Comparison of ENCODE assay signal across 8 cellular contexts in the genomic region with DNA sequence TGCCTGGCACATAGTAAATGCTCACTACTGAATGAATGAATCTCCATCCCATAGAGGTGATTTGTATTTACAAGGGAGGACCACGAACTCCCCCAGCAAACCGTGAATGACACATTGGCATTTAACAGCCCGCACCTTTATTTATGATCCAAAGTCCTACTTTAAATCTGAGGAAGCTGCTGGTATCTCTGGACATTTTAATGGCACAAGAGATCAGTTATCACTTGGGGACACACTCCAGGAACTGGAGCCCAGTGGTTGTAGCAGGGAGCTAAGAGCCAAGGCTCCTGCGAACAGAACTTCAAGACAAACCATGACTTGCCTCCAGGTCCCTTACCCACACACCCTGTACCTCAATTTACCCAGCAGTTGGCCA. TPM values are rescaled to one million over a fixed set of nuclear protein-coding genes. Genes with fewer than 3 reads are reported as not detected.
DNase-seq lines count a peak whose midpoint lies in the region; ATAC-seq and TF ChIP-seq lines count a peak whose summit lies in the region.

No MANE protein-coding gene starts in this region.

- no peaks in the 10 kb centered on the region for H3K9me3 Mint-ChIP-seq in neural crest cell

- H3K27me3 Mint-ChIP-seq in neural crest cell (ENCODE audit: low read depth): no peaks in the 10 kb centered on the region

- no peaks in the 10 kb centered on the region for H3K36me3 ChIP-seq in BLaER1 treated with 17β-estradiol and CSF1 and Interleukin-3, amounts not matched to agents 10 nM and 100 nM

- H4K20me1 ChIP-seq in BLaER1 treated with 17β-estradiol and CSF1 and Interleukin-3, amounts not matched to agents 10 nM and 100 nM: peaks cover 0 to 12% (median 0%) of the 10 kb centered on the region in 11 experiments; a peak in 4 of 22 replicates

- no peak overlapping the region for H3K27ac Mint-ChIP-seq in neural crest cell (ENCODE audit: unreplicated experiment)

- DNase-seq in NB4 (ENCODE audit: low read depth) (no peak), dorsolateral prefrontal cortex (no peak), neural crest cell (ENCODE audit: low read depth, low spot score) (no peak), GM19238 (ENCODE audit: insufficient read length, low spot score) (no peak), NCI-H446 treated with DMSO at 0.1 percent for 48 hours (lab: John Stamatoyannopoulos, UW) (no peak)
- DNase-seq in stimulated activated CD4-positive, alpha-beta T cell treated with anti-CD3 and anti-CD28 coated beads, Interleukin-12 subunit alpha, Interleukin-12 subunit beta, amount 100 ng/mL, for 4 hours: no peak

- intact Hi-C loops in dorsolateral prefrontal cortex (cut with DNase I): no loop called here

- H3K4me3 ChIP-seq in BLaER1 treated with 17β-estradiol and CSF1 and Interleukin-3, amounts not matched to agents 10 nM and 100 nM: peak overlapping the region; percentile 81 to 95 (median 91)
- H3K4me3 ChIP-seq in NB4 (ENCODE audit: low read depth, low read length) (peak overlapping the region; percentile 62), dorsolateral prefrontal cortex (peak overlapping the region in 58 of 59 donors; percentile 64 to 93 (median 80))

- H3K4me1 Mint-ChIP-seq in neural crest cell: peaks cover 51% of the 10 kb centered on the region

- H3K9me3 ChIP-seq in BLaER1 treated with 17β-estradiol and CSF1 and Interleukin-3, amounts not matched to agents 10 nM and 100 nM (replicated peaks in 1 of 11): no peaks in the 10 kb centered on the region

- H3K4me3 Mint-ChIP-seq in neural crest cell: peak overlapping the region; percentile 97

- TF ChIP-seq CTCF in NB4 (IDR thresholded peaks at IDR 0.05; ENCODE audit: low read depth, low read length) (no peak), dorsolateral prefrontal cortex (IDR thresholded peaks at IDR 0.05 in 54 of 56, conservative IDR thresholded peaks at IDR 0.05 in 2 of 56; ENCODE audit: low read depth in 1 of 56, partially characterized antibody in 56 of 56) (no peak), neural crest cell (conservative IDR thresholded peaks at IDR 0.05) (no peak)

- peaks cover 21 to 51% (median 37%) of the 10 kb centered on the region in 10 experiments for H3K4me1 ChIP-seq in BLaER1 treated with 17β-estradiol and CSF1 and Interleukin-3, amounts not matched to agents 10 nM and 100 nM

- H3K27ac ChIP-seq in BLaER1 treated with 17β-estradiol and CSF1 and Interleukin-3, amounts not matched to agents 10 nM and 100 nM: peak overlapping the region in 1 of 11 experiments; percentile 80; a peak in 1 of 22 replicates
- peak overlapping the region in 47 of 59 donors; percentile 22 to 93 (median 77) for H3K27ac ChIP-seq in dorsolateral prefrontal cortex

- H3K9ac ChIP-seq in BLaER1 treated with 17β-estradiol and CSF1 and Interleukin-3, amounts not matched to agents 10 nM and 100 nM: peak overlapping the region; percentile 87 to 94 (median 91); a peak in 19 of 22 replicates

- no peak for ATAC-seq in GM19463 (IDR thresholded peaks at IDR 0.05; ENCODE audit: unreplicated experiment)

- peak overlapping the region; percentile 93 to 100 (median 99) for H3K4me2 ChIP-seq in BLaER1 treated with 17β-estradiol and CSF1 and Interleukin-3, amounts not matched to agents 10 nM and 100 nM

- H3K27me3 ChIP-seq in BLaER1 treated with 17β-estradiol and CSF1 and Interleukin-3, amounts not matched to agents 10 nM and 100 nM: no peaks in the 10 kb centered on the region
- no peaks in the 10 kb centered on the region for H3K27me3 ChIP-seq in dorsolateral prefrontal cortex

- TF ChIP-seq POLR2A in NB4 (IDR thresholded peaks at IDR 0.05; ENCODE audit: extremely low read depth, insufficient read length): no peak

- H3K36me3 Mint-ChIP-seq in neural crest cell (ENCODE audit: low read depth): no peaks in the 10 kb centered on the region

RNA-seq across cellular contexts. Expression of a gene that starts 1.2 kb away (rescaled TPM):
- total RNA-seq in dorsolateral prefrontal cortex (10 to 100 TPM; 29.4 to 65.5 (median 43.4) TPM), neural crest cell (74.8 and 75.5 TPM in 2 replicates)

RNA-seq across cellular contexts. Expression of a gene that starts 34.4 kb away (rescaled TPM):
- total RNA-seq in dorsolateral prefrontal cortex (10 to 100 TPM; 21.5 to 45.4 (median 31.9) TPM), neural crest cell (35.3 and 39.6 TPM in 2 replicates)

RNA-seq across cellular contexts. Expression of a gene that starts 34.4 kb away (rescaled TPM):
- total RNA-seq in dorsolateral prefrontal cortex: 10 to 100 TPM in 61 of 120 experiments, 1 to 10 TPM in 59; 6.4 to 18.0 (median 10.1) TPM
- total RNA-seq in neural crest cell: 8.8 and 9.6 TPM in 2 replicates
